1 cellular context compared by ENCODE assay signal in the genomic region with DNA sequence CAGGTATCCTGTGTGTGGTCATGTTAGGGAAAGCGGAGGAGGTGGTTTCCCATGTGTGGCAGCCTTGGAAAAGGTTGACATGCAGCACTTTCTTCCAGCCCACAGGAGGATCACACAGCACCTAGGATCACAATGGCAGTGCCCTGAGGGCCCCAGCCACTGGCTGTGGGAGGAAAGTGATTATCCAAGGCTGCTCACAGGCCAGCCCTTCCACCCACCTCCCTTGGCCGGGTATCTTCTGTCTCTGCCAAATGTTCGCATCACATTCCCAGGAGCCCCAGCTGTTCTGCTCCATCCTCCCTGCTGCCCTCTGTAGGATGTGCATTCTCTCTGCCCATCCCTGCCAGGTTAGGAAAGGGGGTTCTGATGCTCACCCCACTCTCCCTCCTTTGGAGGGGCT.
TF ChIP-seq lines count a peak whose summit lies in the region.

No MANE protein-coding gene starts in this region.

TF ChIP-seq in SK-N-SH, 30 proteins besides CTCF, POLR2A, EP300 and RAD21:
- TF ChIP-seq NRF1 (IDR thresholded peaks at IDR 0.05; ENCODE audit: low read depth, low read length) (no peak), FOXJ3 (CRISPR knock-in tag; IDR thresholded peaks at IDR 0.05) (no peak), NFIC (IDR thresholded peaks at IDR 0.05; ENCODE audit: borderline replicate concordance) (no peak), SMC3 (IDR thresholded peaks at IDR 0.05; ENCODE audit: low read depth, low read length) (no peak), MXI1 (IDR thresholded peaks at IDR 0.05; ENCODE audit: low read depth, low read length) (no peak), FOXM1 (IDR thresholded peaks at IDR 0.05; ENCODE audit: low read depth) (no peak), TEAD4 (IDR thresholded peaks at IDR 0.05; ENCODE audit: borderline replicate concordance, insufficient read depth) (no peak)
- TF ChIP-seq, protein P1, sequence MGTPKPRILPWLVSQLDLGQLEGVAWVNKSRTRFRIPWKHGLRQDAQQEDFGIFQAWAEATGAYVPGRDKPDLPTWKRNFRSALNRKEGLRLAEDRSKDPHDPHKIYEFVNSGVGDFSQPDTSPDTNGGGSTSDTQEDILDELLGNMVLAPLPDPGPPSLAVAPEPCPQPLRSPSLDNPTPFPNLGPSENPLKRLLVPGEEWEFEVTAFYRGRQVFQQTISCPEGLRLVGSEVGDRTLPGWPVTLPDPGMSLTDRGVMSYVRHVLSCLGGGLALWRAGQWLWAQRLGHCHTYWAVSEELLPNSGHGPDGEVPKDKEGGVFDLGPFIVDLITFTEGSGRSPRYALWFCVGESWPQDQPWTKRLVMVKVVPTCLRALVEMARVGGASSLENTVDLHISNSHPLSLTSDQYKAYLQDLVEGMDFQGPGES (IDR thresholded peaks at IDR 0.05; ENCODE audit: low read depth, low read length), result no peak
- TF ChIP-seq, protein P2, sequence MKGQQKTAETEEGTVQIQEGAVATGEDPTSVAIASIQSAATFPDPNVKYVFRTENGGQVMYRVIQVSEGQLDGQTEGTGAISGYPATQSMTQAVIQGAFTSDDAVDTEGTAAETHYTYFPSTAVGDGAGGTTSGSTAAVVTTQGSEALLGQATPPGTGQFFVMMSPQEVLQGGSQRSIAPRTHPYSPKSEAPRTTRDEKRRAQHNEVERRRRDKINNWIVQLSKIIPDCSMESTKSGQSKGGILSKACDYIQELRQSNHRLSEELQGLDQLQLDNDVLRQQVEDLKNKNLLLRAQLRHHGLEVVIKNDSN (IDR thresholded peaks at IDR 0.05; ENCODE audit: borderline replicate concordance, low read depth), result no peak
- TF ChIP-seq, protein P3, sequence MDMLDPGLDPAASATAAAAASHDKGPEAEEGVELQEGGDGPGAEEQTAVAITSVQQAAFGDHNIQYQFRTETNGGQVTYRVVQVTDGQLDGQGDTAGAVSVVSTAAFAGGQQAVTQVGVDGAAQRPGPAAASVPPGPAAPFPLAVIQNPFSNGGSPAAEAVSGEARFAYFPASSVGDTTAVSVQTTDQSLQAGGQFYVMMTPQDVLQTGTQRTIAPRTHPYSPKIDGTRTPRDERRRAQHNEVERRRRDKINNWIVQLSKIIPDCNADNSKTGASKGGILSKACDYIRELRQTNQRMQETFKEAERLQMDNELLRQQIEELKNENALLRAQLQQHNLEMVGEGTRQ (IDR thresholded peaks at IDR 0.05; ENCODE audit: borderline replicate concordance, low read depth, low read length), result no peak
